In genomic region chr6:70412797-70413113, GRCh38 we compare ENCODE assay signal across 8 cellular contexts. TPM values are rescaled to one million over a fixed set of nuclear protein-coding genes. Genes with fewer than 3 reads are reported as not detected.
DNase-seq lines count a peak whose midpoint lies in the region; ATAC-seq and TF ChIP-seq lines count a peak whose summit lies in the region.

No MANE protein-coding gene starts in this region.

- no peak for TF ChIP-seq CTCF in CD8-positive, alpha-beta T cell (IDR thresholded peaks at IDR 0.05)
- TF ChIP-seq CTCF in natural killer cell (IDR thresholded peaks at IDR 0.05), result no peak

- H3K9me3 ChIP-seq in CD8-positive, alpha-beta T cell (ENCODE audit: low read length), result no peaks in the 10 kb centered on the region
- H3K9me3 ChIP-seq in KOPT-K1 (ENCODE audit: insufficient read depth, low read length, poor library complexity, severe bottlenecking), result no peaks in the 10 kb centered on the region
- no peaks in the 10 kb centered on the region for H3K9me3 ChIP-seq in effector memory CD4-positive, alpha-beta T cell (ENCODE audit: control insufficient read depth, low read length)

- H3K4me1 Mint-ChIP-seq in CD8-positive, alpha-beta T cell (ENCODE audit: low read depth), result peaks cover 24% of the 10 kb centered on the region
- H3K4me1 Mint-ChIP-seq in natural killer cell, result peaks cover 17 to 19% of the 10 kb centered on the region in 2 donors

- POLR2A ChIA-PET in CD8-positive, alpha-beta T cell (lab: Charles Lee), result interaction anchor here (0.7 to 2.6 kb wide), 2 partner anchors 255 to 289 kb away, joined by 3 to 14 read pairs; partner anchors contain the start of gene SMAP1

- H3K4me3 ChIP-seq in CD8-positive, alpha-beta T cell (ENCODE audit: low read depth, low read length), result peak overlapping the region; percentile 72
- H3K4me3 ChIP-seq in effector memory CD4-positive, alpha-beta T cell (ENCODE audit: insufficient read depth, low read depth, low read length, poor library complexity, severe bottlenecking), result peak overlapping the region; percentile 54

- peaks cover 10% of the 10 kb centered on the region for H3K36me3 Mint-ChIP-seq in CD8-positive, alpha-beta T cell
- no peaks in the 10 kb centered on the region for H3K36me3 Mint-ChIP-seq in natural killer cell

- H3K27me3 ChIP-seq in CD8-positive, alpha-beta T cell (ENCODE audit: insufficient read depth, low read length), result no peaks in the 10 kb centered on the region
- H3K27me3 ChIP-seq in effector memory CD4-positive, alpha-beta T cell (replicated peaks; ENCODE audit: control insufficient read depth, insufficient read depth, low read length, poor library complexity, severe bottlenecking), result no peaks in the 10 kb centered on the region

- no peaks in the 10 kb centered on the region for H3K27me3 Mint-ChIP-seq in CD8-positive, alpha-beta T cell (ENCODE audit: low read depth)
- peaks cover 17 to 22% of the 10 kb centered on the region in 2 donors for H3K27me3 Mint-ChIP-seq in natural killer cell (ENCODE audit: low read depth in 2 of 2)

- ATAC-seq in CD8-positive, alpha-beta T cell, result no peak
- ATAC-seq in GM21619 (IDR thresholded peaks at IDR 0.05; ENCODE audit: unreplicated experiment), result peak; percentile 8
- peak in 2 of 3 donors; percentile 18 for ATAC-seq in natural killer cell

- H3K4me1 ChIP-seq in CD8-positive, alpha-beta T cell (ENCODE audit: insufficient read depth, low read length), result peaks cover 8% of the 10 kb centered on the region
- peaks cover 9% of the 10 kb centered on the region for H3K4me1 ChIP-seq in effector memory CD4-positive, alpha-beta T cell (ENCODE audit: control insufficient read depth, insufficient read depth, low read length, poor library complexity, severe bottlenecking)

- no peaks in the 10 kb centered on the region for H3K36me3 ChIP-seq in CD8-positive, alpha-beta T cell (ENCODE audit: insufficient read depth, low read length)
- H3K36me3 ChIP-seq in KOPT-K1 (ENCODE audit: insufficient read depth, low read length), result no peaks in the 10 kb centered on the region
- no peaks in the 10 kb centered on the region for H3K36me3 ChIP-seq in effector memory CD4-positive, alpha-beta T cell (ENCODE audit: control insufficient read depth, insufficient read depth, low read length)

- H3K4me3 Mint-ChIP-seq in CD8-positive, alpha-beta T cell, result peak overlapping the region; percentile 91
- peak overlapping the region; percentile 89 for H3K4me3 Mint-ChIP-seq in natural killer cell

- H3K9me3 Mint-ChIP-seq in CD8-positive, alpha-beta T cell, result no peaks in the 10 kb centered on the region
- H3K9me3 Mint-ChIP-seq in natural killer cell, result no peaks in the 10 kb centered on the region

- no peak for DNase-seq in CD8-positive, alpha-beta T cell
- no peak for DNase-seq in effector memory CD4-positive, alpha-beta T cell
- DNase-seq in natural killer cell, result no peak
- no peak for DNase-seq in NCI-H1092 (lab: John Stamatoyannopoulos, UW)
- DNase-seq in stimulated activated CD4-positive, alpha-beta T cell treated with anti-CD3 and anti-CD28 coated beads, Interleukin-4, amount 100 ng/mL, for 1 hour, result no peak
- no peak for DNase-seq in activated CD4-positive, alpha-beta T cell treated with anti-CD3 and anti-CD28 coated beads for 4 hours

- intact Hi-C loops in CD8-positive, alpha-beta T cell (cut with DNase I, micrococcal nuclease), result loop anchor here (1.0 to 5.0 kb wide), 8 partner anchors 154 to 876 kb away; partner anchors contain the start of genes SDHAF4 (in 2 of the 2), SMAP1 (in 2 of the 2), LMBRD1 (in 1 of the 2) and OGFRL1 (in 1 of the 2)
- intact Hi-C loops in natural killer cell (cut with micrococcal nuclease), result loop anchor here (1.0 kb wide), 1 partner anchor 154 kb away; the partner anchor contains the start of gene SDHAF4

- H3K27ac ChIP-seq in CD8-positive, alpha-beta T cell (ENCODE audit: low read depth, low read length), result peak overlapping the region; percentile 47
- H3K27ac ChIP-seq in KOPT-K1 (ENCODE audit: low read depth, low read length, poor library complexity, severe bottlenecking), result peak overlapping the region; percentile 64
- peak overlapping the region; percentile 50 for H3K27ac ChIP-seq in effector memory CD4-positive, alpha-beta T cell (ENCODE audit: insufficient read depth, low read length, poor library complexity, severe bottlenecking)

- CTCF ChIA-PET in CD8-positive, alpha-beta T cell (lab: Charles Lee), result interaction anchor here (1.3 to 1.7 kb wide), 2 partner anchors 44 to 255 kb away, joined by 4 read pairs; partner anchors contain the start of gene SMAP1

- peak overlapping the region; percentile 91 for H3K27ac Mint-ChIP-seq in CD8-positive, alpha-beta T cell
- H3K27ac Mint-ChIP-seq in natural killer cell, result peak overlapping the region; percentile 71 to 90

RNA-seq across cellular contexts. Expression of gene FAM135A, which starts 0.6 kb away (rescaled TPM):
- 1 to 10 TPM; 5.8 to 6.5 TPM for total RNA-seq in CD8-positive, alpha-beta T cell
- 1 to 10 TPM; 4.8 to 9.3 (median 5.0) TPM for total RNA-seq in natural killer cell
